9 cellular contexts compared by ENCODE assay signal in genomic region chr1:76867342-76868130, GRCh38. TPM values are rescaled to one million over a fixed set of nuclear protein-coding genes. Genes with fewer than 3 reads are reported as not detected.
A peak's percentile ranks its signal among the peaks of the same experiment; 100 is the strongest.
DNase-seq lines count a peak whose midpoint lies in the region; ATAC-seq and TF ChIP-seq lines count a peak whose summit lies in the region.
"Had no signal": no experiment of that assay in that cellular context is flagged by ENCODE, and none has a peak within 500 bp of the region (broad histone marks: within the 10 kb centered on the region; RNA-seq: fewer than 3 reads in every experiment).

TSS of gene ST6GALNAC5 (plus strand) at chr1:76867480.

- H3K4me3 ChIP-seq in heart right ventricle = peak within 1 kb of the TSS; percentile 11 to 58 (median 42)
- peak within 1 kb of the TSS; percentile 54 for H3K4me3 ChIP-seq in psoas muscle

- ATAC-seq in heart right ventricle = peak in 5 of 8 donors; percentile 37 to 74 (median 61)
- ATAC-seq in psoas muscle = no peak
- no peak for ATAC-seq in HG03139 (IDR thresholded peaks at IDR 0.05; ENCODE audit: unreplicated experiment)
- ATAC-seq in HG02678 (IDR thresholded peaks at IDR 0.05; ENCODE audit: unreplicated experiment) = no peak
- no peak for ATAC-seq in GM19035 (IDR thresholded peaks at IDR 0.05; ENCODE audit: unreplicated experiment)
- ATAC-seq: left colon had no signal

- WGBS in heart right ventricle, 2 donors = 0 to 1% methylated on average over 50 of the region's 50 CpGs
- 1% methylated on average over 46 to 50 of the region's 50 CpGs for WGBS in psoas muscle, 3 donors

- H3K27me3 ChIP-seq in heart right ventricle = peaks cover 0 to 91% (median 84%) of the 10 kb centered on the region in 7 donors
- peaks cover 0 to 65% (median 9%) of the 10 kb centered on the region in 3 donors for H3K27me3 ChIP-seq in psoas muscle (ENCODE audit: insufficient read depth in 3 of 3, low read length in 2 of 3)

- no peaks in the 10 kb centered on the region for H3K36me3 ChIP-seq in heart right ventricle
- no peaks in the 10 kb centered on the region for H3K36me3 ChIP-seq in psoas muscle (ENCODE audit: insufficient read depth in 1 of 2, low read depth in 1 of 2)

- no peak for TF ChIP-seq CTCF in heart right ventricle (IDR thresholded peaks at IDR 0.05)
- no peak for TF ChIP-seq CTCF in psoas muscle (IDR thresholded peaks at IDR 0.05)

- intact Hi-C loops in heart right ventricle (cut with DNase I) = loop anchor here in 1 of 10 donors (1.0 kb wide), 1 partner anchor 23 kb away; no protein-coding TSS in a partner anchor
- intact Hi-C loops in psoas muscle (cut with DNase I) = no loop called here

- peaks cover 0 to 25% (median 20%) of the 10 kb centered on the region in 9 donors for H3K4me1 ChIP-seq in heart right ventricle
- H3K4me1 ChIP-seq in psoas muscle = peaks cover 9% of the 10 kb centered on the region

- H3K27ac ChIP-seq in heart right ventricle = no peak within 1 kb of the TSS
- H3K27ac ChIP-seq in psoas muscle = no peak within 1 kb of the TSS

- DNase-seq in COR-L47 (lab: John Stamatoyannopoulos, UW) = peak; percentile 4
- peak; percentile 40 for DNase-seq in M059J (ENCODE audit: low read depth)
- DNase-seq in activated T-cell treated with anti-CD3 and anti-CD28 coated beads, Interleukin-2, amount 50 U/mL, for 48 hours = peak; percentile 21 to 27
- no peak for DNase-seq in heart right ventricle
- DNase-seq in psoas muscle = peak in 1 of 2 donors; percentile 48

- H3K9me3 ChIP-seq in heart right ventricle = no peaks in the 10 kb centered on the region
- H3K9me3 ChIP-seq in psoas muscle = no peaks in the 10 kb centered on the region

RNA-seq across cellular contexts. Expression of gene ST6GALNAC5, which starts in this region (rescaled TPM):
- 1.4 and 2.0 TPM in 2 replicates for total RNA-seq in M059J (2014; rRNA removed; shearing (Covaris generic))
- 1 to 10 TPM in 1 of 10 donors, under 1 TPM in 7, not detected in 2; 0.17 to 1.3 (median 0.31) TPM for total RNA-seq in heart right ventricle
- polyA plus RNA-seq in heart right ventricle = under 1 TPM; 0.37 to 0.59 TPM
- under 1 TPM in 2 of 4 donors, not detected in 2; 0.07 to 0.66 TPM for total RNA-seq in psoas muscle
- polyA plus RNA-seq in psoas muscle = under 1 TPM; 0.05 to 0.07 (median 0.06) TPM

Comparison
In these comparisons a context has a peak if more than half of its experiments do, and no peak if none do; other contexts are left out.
1. DNase-seq: peak in COR-L47 (single experiment), M059J (single experiment) and activated T-cell treated with anti-CD3 and anti-CD28 coated beads, Interleukin-2, amount 50 U/mL, for 48 hours (2 of 2); none in heart right ventricle (0 of 2).
2. ATAC-seq: peak in heart right ventricle (5 of 8); none in psoas muscle (0 of 4), HG03139 (single experiment), HG02678 (single experiment) and GM19035 (single experiment).